In the genomic region with DNA sequence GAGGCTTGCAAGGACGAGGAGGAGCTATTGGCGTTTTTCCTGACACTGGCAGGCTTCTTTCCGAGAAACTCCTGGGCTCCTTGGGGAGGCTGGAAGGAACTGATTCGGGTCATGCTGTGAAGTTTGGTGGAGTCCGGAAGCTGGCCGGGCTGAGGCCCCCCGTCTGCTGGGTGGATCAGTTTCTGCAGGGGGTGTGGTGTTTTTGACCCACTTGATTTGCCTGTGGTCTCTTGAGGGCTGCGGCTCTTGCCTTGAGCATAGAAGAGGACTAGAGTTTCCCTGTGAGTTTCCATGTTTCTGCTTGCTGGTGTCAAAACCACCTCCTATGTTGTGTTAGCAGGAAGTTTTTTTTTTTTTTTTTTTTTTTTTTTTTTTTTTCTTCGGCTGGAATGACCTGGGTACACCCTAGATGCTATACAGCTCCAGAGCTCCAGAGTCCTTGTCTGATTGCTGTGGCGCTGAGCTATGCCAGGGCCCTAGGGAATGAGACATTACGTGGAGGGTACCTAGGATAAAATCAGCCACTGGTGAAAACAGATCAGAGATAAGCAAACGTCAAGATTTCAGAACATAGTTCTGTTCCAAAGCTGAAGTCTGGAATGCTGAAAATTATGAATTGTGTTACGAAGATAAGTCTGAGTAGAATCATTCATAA, we compare ENCODE assay signal across 1 cellular context.
TF ChIP-seq lines count a peak whose summit lies in the region.

No MANE protein-coding gene starts in this region.

TF ChIP-seq in GM12878, 131 proteins besides CTCF, POLR2A, EP300 and RAD21 (continued from another document and continues in another):
- no peak for TF ChIP-seq SIX5 (IDR thresholded peaks at IDR 0.05; ENCODE audit: low read depth, low read length, severe bottlenecking)
- peak; percentile 90 for TF ChIP-seq ZNF384 (IDR thresholded peaks at IDR 0.05; ENCODE audit: borderline replicate concordance, low read depth, low read length)
- TF ChIP-seq FOS (IDR thresholded peaks at IDR 0.05; ENCODE audit: borderline replicate concordance, extremely low read depth, insufficient read length) = no peak
- TF ChIP-seq RAD51 (IDR thresholded peaks at IDR 0.05) = no peak
- TF ChIP-seq BMI1 (IDR thresholded peaks at IDR 0.05; ENCODE audit: borderline replicate concordance) = no peak
- no peak for TF ChIP-seq ZNF207 (IDR thresholded peaks at IDR 0.05; ENCODE audit: borderline replicate concordance)
- no peak for TF ChIP-seq SRF (IDR thresholded peaks at IDR 0.05; ENCODE audit: low read depth in 2 of 2, low read length in 2 of 2)
- TF ChIP-seq LARP7 (IDR thresholded peaks at IDR 0.05) = no peak; the same call in none of the 2 replicates
- TF ChIP-seq BCL11A (IDR thresholded peaks at IDR 0.05; ENCODE audit: low read depth, low read length) = no peak
- peak; percentile 82 for TF ChIP-seq MTA2 (IDR thresholded peaks at IDR 0.05; ENCODE audit: low read depth)
- TF ChIP-seq JUNB (IDR thresholded peaks at IDR 0.05) = no peak
- no peak for TF ChIP-seq WRNIP1 (IDR thresholded peaks at IDR 0.05; ENCODE audit: borderline replicate concordance, low read depth, low read length)
- TF ChIP-seq, protein P1, sequence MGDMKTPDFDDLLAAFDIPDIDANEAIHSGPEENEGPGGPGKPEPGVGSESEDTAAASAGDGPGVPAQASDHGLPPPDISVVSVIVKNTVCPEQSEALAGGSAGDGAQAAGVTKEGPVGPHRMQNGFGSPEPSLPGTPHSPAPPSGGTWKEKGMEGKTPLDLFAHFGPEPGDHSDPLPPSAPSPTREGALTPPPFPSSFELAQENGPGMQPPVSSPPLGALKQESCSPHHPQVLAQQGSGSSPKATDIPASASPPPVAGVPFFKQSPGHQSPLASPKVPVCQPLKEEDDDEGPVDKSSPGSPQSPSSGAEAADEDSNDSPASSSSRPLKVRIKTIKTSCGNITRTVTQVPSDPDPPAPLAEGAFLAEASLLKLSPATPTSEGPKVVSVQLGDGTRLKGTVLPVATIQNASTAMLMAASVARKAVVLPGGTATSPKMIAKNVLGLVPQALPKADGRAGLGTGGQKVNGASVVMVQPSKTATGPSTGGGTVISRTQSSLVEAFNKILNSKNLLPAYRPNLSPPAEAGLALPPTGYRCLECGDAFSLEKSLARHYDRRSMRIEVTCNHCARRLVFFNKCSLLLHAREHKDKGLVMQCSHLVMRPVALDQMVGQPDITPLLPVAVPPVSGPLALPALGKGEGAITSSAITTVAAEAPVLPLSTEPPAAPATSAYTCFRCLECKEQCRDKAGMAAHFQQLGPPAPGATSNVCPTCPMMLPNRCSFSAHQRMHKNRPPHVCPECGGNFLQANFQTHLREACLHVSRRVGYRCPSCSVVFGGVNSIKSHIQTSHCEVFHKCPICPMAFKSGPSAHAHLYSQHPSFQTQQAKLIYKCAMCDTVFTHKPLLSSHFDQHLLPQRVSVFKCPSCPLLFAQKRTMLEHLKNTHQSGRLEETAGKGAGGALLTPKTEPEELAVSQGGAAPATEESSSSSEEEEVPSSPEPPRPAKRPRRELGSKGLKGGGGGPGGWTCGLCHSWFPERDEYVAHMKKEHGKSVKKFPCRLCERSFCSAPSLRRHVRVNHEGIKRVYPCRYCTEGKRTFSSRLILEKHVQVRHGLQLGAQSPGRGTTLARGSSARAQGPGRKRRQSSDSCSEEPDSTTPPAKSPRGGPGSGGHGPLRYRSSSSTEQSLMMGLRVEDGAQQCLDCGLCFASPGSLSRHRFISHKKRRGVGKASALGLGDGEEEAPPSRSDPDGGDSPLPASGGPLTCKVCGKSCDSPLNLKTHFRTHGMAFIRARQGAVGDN (IDR thresholded peaks at IDR 0.05) = no peak
- TF ChIP-seq ZNF622 (IDR thresholded peaks at IDR 0.05) = no peak
- TF ChIP-seq ETV6 (conservative IDR thresholded peaks at IDR 0.05 in 1 of 2, IDR thresholded peaks at IDR 0.05 in 1 of 2; ENCODE audit: borderline replicate concordance in 1 of 2, low read depth in 1 of 2) = no peak
- TF ChIP-seq NRF1 (conservative IDR thresholded peaks at IDR 0.05; ENCODE audit: low read depth, low read length) = no peak
- TF ChIP-seq GATAD2B (conservative IDR thresholded peaks at IDR 0.05; ENCODE audit: low read depth) = no peak; the same call in 1 of the 2 replicates
- no peak for TF ChIP-seq SPI1 (IDR thresholded peaks at IDR 0.05; ENCODE audit: borderline replicate concordance, insufficient read depth, low read depth, low read length)
- TF ChIP-seq HDAC6 (IDR thresholded peaks at IDR 0.05; ENCODE audit: unreplicated experiment) = no peak
- TF ChIP-seq POLR2AphosphoS5 (IDR thresholded peaks at IDR 0.05; ENCODE audit: low read length) = no peak
- TF ChIP-seq CREM (IDR thresholded peaks at IDR 0.05; ENCODE audit: low read depth) = no peak
- TF ChIP-seq CHD4 (IDR thresholded peaks at IDR 0.05) = no peak
- TF ChIP-seq, protein P2, sequence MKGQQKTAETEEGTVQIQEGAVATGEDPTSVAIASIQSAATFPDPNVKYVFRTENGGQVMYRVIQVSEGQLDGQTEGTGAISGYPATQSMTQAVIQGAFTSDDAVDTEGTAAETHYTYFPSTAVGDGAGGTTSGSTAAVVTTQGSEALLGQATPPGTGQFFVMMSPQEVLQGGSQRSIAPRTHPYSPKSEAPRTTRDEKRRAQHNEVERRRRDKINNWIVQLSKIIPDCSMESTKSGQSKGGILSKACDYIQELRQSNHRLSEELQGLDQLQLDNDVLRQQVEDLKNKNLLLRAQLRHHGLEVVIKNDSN (IDR thresholded peaks at IDR 0.05; ENCODE audit: borderline replicate concordance, extremely low read length, insufficient read depth, low read depth, low read length) = no peak
- TF ChIP-seq ZNF217 (IDR thresholded peaks at IDR 0.05) = no peak
- TF ChIP-seq, protein P3, sequence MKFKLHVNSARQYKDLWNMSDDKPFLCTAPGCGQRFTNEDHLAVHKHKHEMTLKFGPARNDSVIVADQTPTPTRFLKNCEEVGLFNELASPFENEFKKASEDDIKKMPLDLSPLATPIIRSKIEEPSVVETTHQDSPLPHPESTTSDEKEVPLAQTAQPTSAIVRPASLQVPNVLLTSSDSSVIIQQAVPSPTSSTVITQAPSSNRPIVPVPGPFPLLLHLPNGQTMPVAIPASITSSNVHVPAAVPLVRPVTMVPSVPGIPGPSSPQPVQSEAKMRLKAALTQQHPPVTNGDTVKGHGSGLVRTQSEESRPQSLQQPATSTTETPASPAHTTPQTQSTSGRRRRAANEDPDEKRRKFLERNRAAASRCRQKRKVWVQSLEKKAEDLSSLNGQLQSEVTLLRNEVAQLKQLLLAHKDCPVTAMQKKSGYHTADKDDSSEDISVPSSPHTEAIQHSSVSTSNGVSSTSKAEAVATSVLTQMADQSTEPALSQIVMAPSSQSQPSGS (IDR thresholded peaks at IDR 0.05; ENCODE audit: low read length) = no peak
- TF ChIP-seq CHD2 (IDR thresholded peaks at IDR 0.05; ENCODE audit: borderline replicate concordance, low read depth, low read length) = no peak; the same call in 1 of the 2 replicates
- no peak; the same call in 1 of the 2 replicates for TF ChIP-seq IKZF1 (conservative IDR thresholded peaks at IDR 0.05)
- no peak for TF ChIP-seq MYB (IDR thresholded peaks at IDR 0.05; ENCODE audit: borderline replicate concordance, low read depth, low read length)
- TF ChIP-seq, protein P4, sequence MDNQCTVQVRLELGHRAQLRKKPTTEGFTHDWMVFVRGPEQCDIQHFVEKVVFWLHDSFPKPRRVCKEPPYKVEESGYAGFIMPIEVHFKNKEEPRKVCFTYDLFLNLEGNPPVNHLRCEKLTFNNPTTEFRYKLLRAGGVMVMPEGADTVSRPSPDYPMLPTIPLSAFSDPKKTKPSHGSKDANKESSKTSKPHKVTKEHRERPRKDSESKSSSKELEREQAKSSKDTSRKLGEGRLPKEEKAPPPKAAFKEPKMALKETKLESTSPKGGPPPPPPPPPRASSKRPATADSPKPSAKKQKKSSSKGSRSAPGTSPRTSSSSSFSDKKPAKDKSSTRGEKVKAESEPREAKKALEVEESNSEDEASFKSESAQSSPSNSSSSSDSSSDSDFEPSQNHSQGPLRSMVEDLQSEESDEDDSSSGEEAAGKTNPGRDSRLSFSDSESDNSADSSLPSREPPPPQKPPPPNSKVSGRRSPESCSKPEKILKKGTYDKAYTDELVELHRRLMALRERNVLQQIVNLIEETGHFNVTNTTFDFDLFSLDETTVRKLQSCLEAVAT (IDR thresholded peaks at IDR 0.05) = no peak; the same call in none of the 2 replicates
- no peak for TF ChIP-seq IRF4 (IDR thresholded peaks at IDR 0.05; ENCODE audit: low read depth, low read length)
- TF ChIP-seq MTA3 (IDR thresholded peaks at IDR 0.05; ENCODE audit: borderline replicate concordance, low read length) = no peak
- TF ChIP-seq, protein P5, sequence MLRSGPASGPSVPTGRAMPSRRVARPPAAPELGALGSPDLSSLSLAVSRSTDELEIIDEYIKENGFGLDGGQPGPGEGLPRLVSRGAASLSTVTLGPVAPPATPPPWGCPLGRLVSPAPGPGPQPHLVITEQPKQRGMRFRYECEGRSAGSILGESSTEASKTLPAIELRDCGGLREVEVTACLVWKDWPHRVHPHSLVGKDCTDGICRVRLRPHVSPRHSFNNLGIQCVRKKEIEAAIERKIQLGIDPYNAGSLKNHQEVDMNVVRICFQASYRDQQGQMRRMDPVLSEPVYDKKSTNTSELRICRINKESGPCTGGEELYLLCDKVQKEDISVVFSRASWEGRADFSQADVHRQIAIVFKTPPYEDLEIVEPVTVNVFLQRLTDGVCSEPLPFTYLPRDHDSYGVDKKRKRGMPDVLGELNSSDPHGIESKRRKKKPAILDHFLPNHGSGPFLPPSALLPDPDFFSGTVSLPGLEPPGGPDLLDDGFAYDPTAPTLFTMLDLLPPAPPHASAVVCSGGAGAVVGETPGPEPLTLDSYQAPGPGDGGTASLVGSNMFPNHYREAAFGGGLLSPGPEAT (IDR thresholded peaks at IDR 0.05; ENCODE audit: low read depth) = peak; percentile 39; the same call in 1 of the 2 replicates
- TF ChIP-seq KLF5 (IDR thresholded peaks at IDR 0.05; ENCODE audit: partially characterized antibody) = no peak
- no peak for TF ChIP-seq SUZ12 (IDR thresholded peaks at IDR 0.05; ENCODE audit: unreplicated experiment)
- no peak for TF ChIP-seq RELA (IDR thresholded peaks at IDR 0.05; ENCODE audit: borderline replicate concordance, partially characterized antibody)
- no peak for TF ChIP-seq CEBPB (IDR thresholded peaks at IDR 0.05; ENCODE audit: borderline replicate concordance in 1 of 2, low read depth in 2 of 2, low read length in 2 of 2)
- TF ChIP-seq, protein P6, sequence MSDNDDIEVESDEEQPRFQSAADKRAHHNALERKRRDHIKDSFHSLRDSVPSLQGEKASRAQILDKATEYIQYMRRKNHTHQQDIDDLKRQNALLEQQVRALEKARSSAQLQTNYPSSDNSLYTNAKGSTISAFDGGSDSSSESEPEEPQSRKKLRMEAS (IDR thresholded peaks at IDR 0.05; ENCODE audit: low read depth, low read length) = peak; percentile 51; the same call in 1 of the 2 replicates
- TF ChIP-seq, protein P7, sequence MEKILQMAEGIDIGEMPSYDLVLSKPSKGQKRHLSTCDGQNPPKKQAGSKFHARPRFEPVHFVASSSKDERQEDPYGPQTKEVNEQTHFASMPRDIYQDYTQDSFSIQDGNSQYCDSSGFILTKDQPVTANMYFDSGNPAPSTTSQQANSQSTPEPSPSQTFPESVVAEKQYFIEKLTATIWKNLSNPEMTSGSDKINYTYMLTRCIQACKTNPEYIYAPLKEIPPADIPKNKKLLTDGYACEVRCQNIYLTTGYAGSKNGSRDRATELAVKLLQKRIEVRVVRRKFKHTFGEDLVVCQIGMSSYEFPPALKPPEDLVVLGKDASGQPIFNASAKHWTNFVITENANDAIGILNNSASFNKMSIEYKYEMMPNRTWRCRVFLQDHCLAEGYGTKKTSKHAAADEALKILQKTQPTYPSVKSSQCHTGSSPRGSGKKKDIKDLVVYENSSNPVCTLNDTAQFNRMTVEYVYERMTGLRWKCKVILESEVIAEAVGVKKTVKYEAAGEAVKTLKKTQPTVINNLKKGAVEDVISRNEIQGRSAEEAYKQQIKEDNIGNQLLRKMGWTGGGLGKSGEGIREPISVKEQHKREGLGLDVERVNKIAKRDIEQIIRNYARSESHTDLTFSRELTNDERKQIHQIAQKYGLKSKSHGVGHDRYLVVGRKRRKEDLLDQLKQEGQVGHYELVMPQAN (conservative IDR thresholded peaks at IDR 0.05) = no peak; the same call in 1 of the 2 replicates
- no peak for TF ChIP-seq ESRRA (IDR thresholded peaks at IDR 0.05; ENCODE audit: low read length)
- TF ChIP-seq SREBF2 (IDR thresholded peaks at IDR 0.05; ENCODE audit: low read length) = no peak
- TF ChIP-seq CBX3 (IDR thresholded peaks at IDR 0.05; ENCODE audit: borderline replicate concordance, low read depth) = no peak
- no peak for TF ChIP-seq TCF7 (IDR thresholded peaks at IDR 0.05; ENCODE audit: borderline replicate concordance)
- TF ChIP-seq NR2C2 (IDR thresholded peaks at IDR 0.05; ENCODE audit: borderline replicate concordance, control insufficient read depth, insufficient read length, low read depth) = no peak
- TF ChIP-seq, protein P8, sequence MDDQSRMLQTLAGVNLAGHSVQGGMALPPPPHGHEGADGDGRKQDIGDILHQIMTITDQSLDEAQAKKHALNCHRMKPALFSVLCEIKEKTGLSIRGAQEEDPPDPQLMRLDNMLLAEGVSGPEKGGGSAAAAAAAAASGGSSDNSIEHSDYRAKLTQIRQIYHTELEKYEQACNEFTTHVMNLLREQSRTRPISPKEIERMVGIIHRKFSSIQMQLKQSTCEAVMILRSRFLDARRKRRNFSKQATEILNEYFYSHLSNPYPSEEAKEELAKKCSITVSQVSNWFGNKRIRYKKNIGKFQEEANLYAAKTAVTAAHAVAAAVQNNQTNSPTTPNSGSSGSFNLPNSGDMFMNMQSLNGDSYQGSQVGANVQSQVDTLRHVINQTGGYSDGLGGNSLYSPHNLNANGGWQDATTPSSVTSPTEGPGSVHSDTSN (IDR thresholded peaks at IDR 0.05; ENCODE audit: insufficient replicate concordance, low read depth, low read length) = no peak
- TF ChIP-seq SMARCA5 (IDR thresholded peaks at IDR 0.05) = no peak
- TF ChIP-seq, protein P9, sequence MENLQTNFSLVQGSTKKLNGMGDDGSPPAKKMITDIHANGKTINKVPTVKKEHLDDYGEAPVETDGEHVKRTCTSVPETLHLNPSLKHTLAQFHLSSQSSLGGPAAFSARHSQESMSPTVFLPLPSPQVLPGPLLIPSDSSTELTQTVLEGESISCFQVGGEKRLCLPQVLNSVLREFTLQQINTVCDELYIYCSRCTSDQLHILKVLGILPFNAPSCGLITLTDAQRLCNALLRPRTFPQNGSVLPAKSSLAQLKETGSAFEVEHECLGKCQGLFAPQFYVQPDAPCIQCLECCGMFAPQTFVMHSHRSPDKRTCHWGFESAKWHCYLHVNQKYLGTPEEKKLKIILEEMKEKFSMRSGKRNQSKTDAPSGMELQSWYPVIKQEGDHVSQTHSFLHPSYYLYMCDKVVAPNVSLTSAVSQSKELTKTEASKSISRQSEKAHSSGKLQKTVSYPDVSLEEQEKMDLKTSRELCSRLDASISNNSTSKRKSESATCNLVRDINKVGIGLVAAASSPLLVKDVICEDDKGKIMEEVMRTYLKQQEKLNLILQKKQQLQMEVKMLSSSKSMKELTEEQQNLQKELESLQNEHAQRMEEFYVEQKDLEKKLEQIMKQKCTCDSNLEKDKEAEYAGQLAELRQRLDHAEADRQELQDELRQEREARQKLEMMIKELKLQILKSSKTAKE (IDR thresholded peaks at IDR 0.05; ENCODE audit: low read depth, poor library complexity, severe bottlenecking) = peak; percentile 32
- TF ChIP-seq PAX8 (IDR thresholded peaks at IDR 0.05) = no peak
- no peak for TF ChIP-seq EZH2 (IDR thresholded peaks at IDR 0.05; ENCODE audit: borderline replicate concordance, control insufficient read depth, low read depth, low read length)
- peak; percentile 89 for TF ChIP-seq RUNX3 (IDR thresholded peaks at IDR 0.05; ENCODE audit: low read length)
- no peak for TF ChIP-seq ZNF24 (IDR thresholded peaks at IDR 0.05)
- no peak for TF ChIP-seq TCF3 (IDR thresholded peaks at IDR 0.05; ENCODE audit: borderline replicate concordance, insufficient read depth, low read depth, low read length)
- TF ChIP-seq ATF7 (IDR thresholded peaks at IDR 0.05; ENCODE audit: low read depth) = peak; percentile 19; the same call in 1 of the 2 replicates
